In genomic region chrX:153900806-153901752, GRCh38 we compare ENCODE assay signal across 1 cellular context.
TF ChIP-seq lines count a peak whose summit lies in the region.

No MANE protein-coding gene starts in this region.

TF ChIP-seq in A549, 52 proteins besides CTCF, POLR2A, EP300 and RAD21 (continued from another document):
- TF ChIP-seq REST (IDR thresholded peaks at IDR 0.05) (no peak), FOSB (CRISPR knock-in tag; IDR thresholded peaks at IDR 0.05) (no peak), PBX3 (IDR thresholded peaks at IDR 0.05) (no peak), HOXB13 (CRISPR knock-in tag; IDR thresholded peaks at IDR 0.05; ENCODE audit: low read depth) (no peak), ATOH8 (CRISPR knock-in tag; IDR thresholded peaks at IDR 0.05; ENCODE audit: low read depth) (no peak), RARB (CRISPR knock-in tag; IDR thresholded peaks at IDR 0.05) (no peak), GATA3 (IDR thresholded peaks at IDR 0.05; ENCODE audit: borderline replicate concordance) (no peak)
